1 cellular context compared by ENCODE assay signal in genomic region chr1:204506969-204507316, GRCh38.
A peak's percentile ranks its signal among the peaks of the same experiment; 100 is the strongest.
TF ChIP-seq lines count a peak whose summit lies in the region.

No MANE protein-coding gene starts in this region.

TF ChIP-seq in HepG2, 621 proteins besides CTCF, POLR2A, EP300 and RAD21 (continued from another document and continues in another):
- TF ChIP-seq ARID4A (CRISPR knock-in tag; IDR thresholded peaks at IDR 0.05; ENCODE audit: borderline replicate concordance) (no peak), HMG20B (CRISPR knock-in tag; conservative IDR thresholded peaks at IDR 0.05) (peak; percentile 53; the same call in 1 of the 2 replicates), IRX3 (CRISPR knock-in tag; IDR thresholded peaks at IDR 0.05; ENCODE audit: borderline replicate concordance, low read depth) (no peak), RFXANK (CRISPR knock-in tag; IDR thresholded peaks at IDR 0.05) (0 out of 2 replicates have a peak, but pooled peaks have one; percentile 62), NCOA2 (CRISPR knock-in tag; IDR thresholded peaks at IDR 0.05) (0 out of 2 replicates have a peak, but pooled peaks have one; percentile 57), ZNF138 (CRISPR knock-in tag; IDR thresholded peaks at IDR 0.05; ENCODE audit: low read depth) (no peak), FLYWCH1 (CRISPR knock-in tag; IDR thresholded peaks at IDR 0.05) (no peak), CHD4 (IDR thresholded peaks at IDR 0.05; ENCODE audit: borderline replicate concordance, low read length) (no peak), ZNF383 (CRISPR knock-in tag; IDR thresholded peaks at IDR 0.05; ENCODE audit: borderline replicate concordance) (no peak), ZFP1 (CRISPR knock-in tag; IDR thresholded peaks at IDR 0.05) (peak; percentile 80; the same call in 1 of the 2 replicates), ZFP36 (IDR thresholded peaks at IDR 0.05; ENCODE audit: borderline replicate concordance, low read depth, low read length, partially characterized antibody) (peak; percentile 13), KLF15 (CRISPR knock-in tag; IDR thresholded peaks at IDR 0.05; ENCODE audit: borderline replicate concordance) (no peak), ATAD3A (CRISPR knock-in tag; IDR thresholded peaks at IDR 0.05) (no peak), CBX2 (IDR thresholded peaks at IDR 0.05; ENCODE audit: low read depth, low read length) (no peak), CBX2 (CRISPR knock-in tag; IDR thresholded peaks at IDR 0.05; ENCODE audit: low read depth) (no peak), TRIM24 (CRISPR knock-in tag; IDR thresholded peaks at IDR 0.05) (no peak), PRPF4 (IDR thresholded peaks at IDR 0.05; ENCODE audit: low read depth, low read length, poor library complexity, severe bottlenecking) (peak; percentile 34), POLR2AphosphoS5 (IDR thresholded peaks at IDR 0.05; ENCODE audit: low read depth, low read length) (no peak), SMAD1 (CRISPR knock-in tag; IDR thresholded peaks at IDR 0.05; ENCODE audit: borderline replicate concordance, low read depth) (no peak), TCF7L2 (IDR thresholded peaks at IDR 0.05; ENCODE audit: low read depth, low read length) (no peak), ZNF761 (CRISPR knock-in tag; conservative IDR thresholded peaks at IDR 0.05) (no peak), HES4 (CRISPR knock-in tag; IDR thresholded peaks at IDR 0.05; ENCODE audit: borderline replicate concordance) (no peak), ATF7 (IDR thresholded peaks at IDR 0.05) (peak; percentile 93), ATF7 (CRISPR knock-in tag; IDR thresholded peaks at IDR 0.05) (peak; percentile 60; the same call in 1 of the 2 replicates), NFAT5 (CRISPR knock-in tag; IDR thresholded peaks at IDR 0.05) (no peak), ZNF740 (CRISPR knock-in tag; IDR thresholded peaks at IDR 0.05) (no peak), HOXA3 (CRISPR knock-in tag; IDR thresholded peaks at IDR 0.05) (peak; percentile 65), TBL1XR1 (IDR thresholded peaks at IDR 0.05; ENCODE audit: borderline replicate concordance, low read length, partially characterized antibody) (peak; percentile 68), ZNF713 (CRISPR knock-in tag; IDR thresholded peaks at IDR 0.05) (no peak), SOX13 (IDR thresholded peaks at IDR 0.05) (0 out of 2 replicates have a peak, but pooled peaks have one; percentile 9), SOX13 (CRISPR knock-in tag; conservative IDR thresholded peaks at IDR 0.05 in 1 of 2, IDR thresholded peaks at IDR 0.05 in 1 of 2) (peak in 1 of 2 experiments; percentile 55; a peak in 1 of 4 replicates), NR2C2 (CRISPR knock-in tag; IDR thresholded peaks at IDR 0.05; ENCODE audit: borderline replicate concordance) (no peak), ZNF839 (CRISPR knock-in tag; IDR thresholded peaks at IDR 0.05; ENCODE audit: borderline replicate concordance) (no peak), RBAK (CRISPR knock-in tag; IDR thresholded peaks at IDR 0.05) (no peak), ZNF878 (CRISPR knock-in tag; IDR thresholded peaks at IDR 0.05) (no peak), ZBTB25 (CRISPR knock-in tag; IDR thresholded peaks at IDR 0.05) (no peak; the same call in 1 of the 2 replicates), XBP1 (CRISPR knock-in tag; IDR thresholded peaks at IDR 0.05) (no peak), THAP11 (CRISPR knock-in tag; IDR thresholded peaks at IDR 0.05) (peak; percentile 70), ZNF205 (CRISPR knock-in tag; IDR thresholded peaks at IDR 0.05) (0 out of 2 replicates have a peak, but pooled peaks have one; percentile 33), ZNF652 (CRISPR knock-in tag; IDR thresholded peaks at IDR 0.05; ENCODE audit: borderline replicate concordance, low read depth) (peak; percentile 26; the same call in 1 of the 2 replicates), SRSF1 (optimal IDR thresholded peaks at IDR 0.05; ENCODE audit: low read depth, low read length) (no peak), ELK4 (CRISPR knock-in tag; IDR thresholded peaks at IDR 0.05; ENCODE audit: borderline replicate concordance) (no peak), DNMT1 (CRISPR knock-in tag; IDR thresholded peaks at IDR 0.05) (no peak), FOXA3 (CRISPR knock-in tag; IDR thresholded peaks at IDR 0.05) (peak; percentile 62), ZNF615 (CRISPR knock-in tag; IDR thresholded peaks at IDR 0.05; ENCODE audit: borderline replicate concordance) (no peak), GABPA (IDR thresholded peaks at IDR 0.05; ENCODE audit: low read depth, low read length) (no peak), GABPA (CRISPR knock-in tag; IDR thresholded peaks at IDR 0.05; ENCODE audit: low read depth) (no peak), THYN1 (CRISPR knock-in tag; IDR thresholded peaks at IDR 0.05; ENCODE audit: borderline replicate concordance, low read depth) (no peak), CEBPB (IDR thresholded peaks at IDR 0.05; ENCODE audit: borderline replicate concordance, low read depth, low read length) (peak; percentile 99), NONO (IDR thresholded peaks at IDR 0.05) (no peak), NONO (CRISPR knock-in tag; conservative IDR thresholded peaks at IDR 0.05) (peak; percentile 66; the same call in 1 of the 2 replicates), HNF4A (CRISPR knock-in tag; IDR thresholded peaks at IDR 0.05) (peak; percentile 69), ZC3H13 (CRISPR knock-in tag; IDR thresholded peaks at IDR 0.05) (no peak), ZFY (CRISPR knock-in tag; IDR thresholded peaks at IDR 0.05) (0 out of 2 replicates have a peak, but pooled peaks have one; percentile 23), MLX (CRISPR knock-in tag; IDR thresholded peaks at IDR 0.05) (peak; percentile 59; the same call in 1 of the 2 replicates)
- TF ChIP-seq, protein P1, sequence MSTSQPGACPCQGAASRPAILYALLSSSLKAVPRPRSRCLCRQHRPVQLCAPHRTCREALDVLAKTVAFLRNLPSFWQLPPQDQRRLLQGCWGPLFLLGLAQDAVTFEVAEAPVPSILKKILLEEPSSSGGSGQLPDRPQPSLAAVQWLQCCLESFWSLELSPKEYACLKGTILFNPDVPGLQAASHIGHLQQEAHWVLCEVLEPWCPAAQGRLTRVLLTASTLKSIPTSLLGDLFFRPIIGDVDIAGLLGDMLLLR (CRISPR knock-in tag; IDR thresholded peaks at IDR 0.05) = no peak
- TF ChIP-seq, protein P2, sequence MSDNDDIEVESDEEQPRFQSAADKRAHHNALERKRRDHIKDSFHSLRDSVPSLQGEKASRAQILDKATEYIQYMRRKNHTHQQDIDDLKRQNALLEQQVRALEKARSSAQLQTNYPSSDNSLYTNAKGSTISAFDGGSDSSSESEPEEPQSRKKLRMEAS (IDR thresholded peaks at IDR 0.05) = no peak
- TF ChIP-seq, protein P3, sequence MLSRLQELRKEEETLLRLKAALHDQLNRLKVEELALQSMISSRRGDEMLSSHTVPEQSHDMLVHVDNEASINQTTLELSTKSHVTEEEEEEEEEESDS (CRISPR knock-in tag; IDR thresholded peaks at IDR 0.05; ENCODE audit: borderline replicate concordance) = no peak
- TF ChIP-seq, protein P4, sequence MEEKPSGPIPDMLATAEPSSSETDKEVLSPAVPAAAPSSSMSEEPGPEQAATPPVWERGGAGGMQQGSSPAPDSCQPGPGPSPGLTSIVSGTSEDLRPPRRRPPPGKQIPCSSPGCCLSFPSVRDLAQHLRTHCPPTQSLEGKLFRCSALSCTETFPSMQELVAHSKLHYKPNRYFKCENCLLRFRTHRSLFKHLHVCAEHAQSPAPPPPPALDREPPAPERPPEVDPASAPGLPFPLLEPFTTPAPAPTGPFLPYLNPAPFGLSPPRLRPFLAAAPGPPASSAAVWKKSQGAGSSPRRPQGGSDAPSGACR (CRISPR knock-in tag; IDR thresholded peaks at IDR 0.05) = no peak
